Comparison of ENCODE assay signal across 18 cellular contexts in genomic region chr3:141557961-141558706, GRCh38.
DNase-seq lines count a peak whose midpoint lies in the region; ATAC-seq, FAIRE-seq and TF ChIP-seq lines count a peak whose summit lies in the region.
"Had no signal": no experiment of that assay in that cellular context is flagged by ENCODE, and none has a peak within 500 bp of the region (broad histone marks: within the 10 kb centered on the region; RNA-seq: fewer than 3 reads in every experiment).

No MANE protein-coding gene starts in this region.

- H3K9me1 ChIP-seq in IMR-90 (ENCODE audit: insufficient read depth, low read length) = no peaks in the 10 kb centered on the region

- H3K23me2 ChIP-seq in H1 (ENCODE audit: low read depth, low read length) = no peaks in the 10 kb centered on the region

- H3K9me3 ChIP-seq in IMR-90 (ENCODE audit: control insufficient read depth, insufficient read depth, low read length) (no peaks in the 10 kb centered on the region), H1 (ENCODE audit: insufficient read depth in 2 of 2, low read depth in 1 of 2, low read length in 1 of 2) (no peaks in the 10 kb centered on the region), smooth muscle cell (replicated peaks; ENCODE audit: low read depth) (no peaks in the 10 kb centered on the region)
- H3K9me3 ChIP-seq: BLaER1, heart left ventricle, thoracic aorta had no signal

- H2AK5ac ChIP-seq in IMR-90 (ENCODE audit: low read depth, low read length) (no peak overlapping the region), H1 (ENCODE audit: low read depth, low read length) (no peak overlapping the region)

- DNase-seq in IMR-90 (no peak), NOMO-1 treated with dmso at 0.1 percent for 144 hours (lab: John Stamatoyannopoulos, UW; ENCODE audit: unreplicated experiment) (peak; percentile 78), H1 (ENCODE audit: low read depth in 1 of 2, low spot score in 2 of 2) (no peak), smooth muscle cell (lab: John Stamatoyannopoulos, UW; ENCODE audit: unreplicated experiment) (no peak), NCI-H526 treated with DMSO at 0.1 percent for 48 hours (lab: John Stamatoyannopoulos, UW) (no peak), Ammon's horn (ENCODE audit: low spot score) (no peak), NCI-H345 treated with DMSO at 0.1 percent for 48 hours (lab: John Stamatoyannopoulos, UW; ENCODE audit: unreplicated experiment) (no peak)
- DNase-seq: activated CD4-positive, alpha-beta T cell treated with anti-CD3 and anti-CD28 coated beads, Interleukin-2, amount 50 U/mL, for 4 hours; amygdala; heart left ventricle; stimulated activated CD4-positive, alpha-beta T cell treated with anti-CD3 and anti-CD28 coated beads, Interleukin-1b, Interleukin-23, amount 100 ng/mL, for 48 hours had no signal

- no peak overlapping the region for H3K4me3 ChIP-seq in IMR-90 (ENCODE audit: insufficient read depth, low read depth, low read length)
- H3K4me3 ChIP-seq in H1 (ENCODE audit: extremely low read depth in 1 of 4, insufficient read depth in 2 of 4, low read depth in 3 of 4, low read length in 4 of 4) = no peak overlapping the region
- no peak overlapping the region for H3K4me3 ChIP-seq in smooth muscle cell
- H3K4me3 ChIP-seq: BLaER1, GM12878, heart left ventricle, thoracic aorta had no signal

- POLR2A ChIA-PET in IMR-90 (lab: Charles Lee; ENCODE audit: unreplicated experiment) (no interaction called here), H1 (lab: Charles Lee; ENCODE audit: partially characterized antibody) (interaction anchor here (1.6 kb wide), 1 partner anchor 71 kb away, joined by 4 read pairs; no protein-coding TSS in a partner anchor)

- H3F3A ChIP-seq in smooth muscle cell (ENCODE audit: low read depth) = peaks cover 6% of the 10 kb centered on the region

- dilution Hi-C loops in IMR-90 (cut with HindIII; ENCODE audit: low sequenced_read_pairs, unreplicated experiment) = no loop called here

- in situ Hi-C loops in IMR-90 (cut with MboI; ENCODE audit: low sequenced_read_pairs) = loop anchor here (5.0 kb wide), 1 partner anchor 96 kb away; no protein-coding TSS in a partner anchor

- peak overlapping the region; percentile 31 for H2BK5ac ChIP-seq in IMR-90 (ENCODE audit: low read depth, low read length, poor library complexity, severe bottlenecking)
- no peak overlapping the region for H2BK5ac ChIP-seq in H1 (ENCODE audit: low read depth, low read length)

- H2BK120ac ChIP-seq in IMR-90 (ENCODE audit: low read depth, low read length) = no peak overlapping the region
- no peak overlapping the region for H2BK120ac ChIP-seq in H1 (replicated peaks; ENCODE audit: low read depth, low read length)

- H3K23ac ChIP-seq in IMR-90 (ENCODE audit: low read depth, low read length) = no peak overlapping the region
- no peak overlapping the region for H3K23ac ChIP-seq in H1 (ENCODE audit: insufficient read length)

- H2AFZ ChIP-seq in IMR-90 (replicated peaks; ENCODE audit: low read length, poor library complexity) = no peak overlapping the region
- no peak overlapping the region for H2AFZ ChIP-seq in H1 (ENCODE audit: low read length)
- H2AFZ ChIP-seq in smooth muscle cell (ENCODE audit: low read depth) = no peak overlapping the region

- no peak overlapping the region for H2BK15ac ChIP-seq in IMR-90 (ENCODE audit: low read depth, low read length)
- H2BK15ac ChIP-seq in H1 (ENCODE audit: low read length) = no peak overlapping the region

- H3K4me1 ChIP-seq in IMR-90 (ENCODE audit: control insufficient read depth, insufficient read depth, low read length) (peaks cover 2% of the 10 kb centered on the region; the same call in 1 of the 2 replicates), H1 (replicated peaks in 1 of 4; ENCODE audit: control insufficient read depth in 3 of 4, insufficient read depth in 4 of 4, low read length in 3 of 4) (no peaks in the 10 kb centered on the region), smooth muscle cell (ENCODE audit: low read depth) (no peaks in the 10 kb centered on the region)

- H3K56ac ChIP-seq in IMR-90 (ENCODE audit: extremely low read depth, insufficient read depth, low read length) (no peak overlapping the region), H1 (replicated peaks; ENCODE audit: insufficient read length, low read depth, low read length) (peak overlapping the region; percentile 64)

- intact Hi-C loops in IMR-90 (cut with micrococcal nuclease) = no loop called here

- H3K18ac ChIP-seq in IMR-90 (ENCODE audit: low read depth, low read length) (no peak overlapping the region), H1 (ENCODE audit: extremely low read depth, low read length) (no peak overlapping the region)

- 71% methylated on average over 1 of the region's 4 CpGs; no CpG with 5 or more reads in 1 of the 2 experiments for WGBS in IMR-90 (ENCODE audit: extremely low coverage in 2 of 2, insufficient read length in 1 of 2), 2 experiments
- WGBS in H1 (ENCODE audit: extremely low coverage in 1 of 2, insufficient coverage in 1 of 2, insufficient read length in 1 of 2, insufficient replicate concordance in 2 of 2, low coverage in 1 of 2, low lambda C conversion rate in 2 of 2, missing lambda C conversion rate in 1 of 2), 2 experiments = 93 to 100% methylated on average over 1 to 4 of the region's 4 CpGs
- WGBS in smooth muscle cell (ENCODE audit: low lambda C conversion rate) = 66% methylated on average over 4 of the region's 4 CpGs

- TF ChIP-seq RAD21 in IMR-90 (IDR thresholded peaks at IDR 0.05; ENCODE audit: low read length) (no peak), H1 (IDR thresholded peaks at IDR 0.05 in 1 of 2, conservative IDR thresholded peaks at IDR 0.05 in 1 of 2; ENCODE audit: low read depth in 2 of 2, low read length in 2 of 2) (no peak)

- H2BK12ac ChIP-seq in H1 (ENCODE audit: low read depth, low read length) = no peak overlapping the region

- no peak overlapping the region for H2BK20ac ChIP-seq in IMR-90 (ENCODE audit: low read depth, low read length)
- H2BK20ac ChIP-seq in H1 (ENCODE audit: low read length) = no peak overlapping the region

- no peak for FAIRE-seq in H1 (lab: Jason Lieb, UNC)
- FAIRE-seq: colon, GM12878 had no signal

- H3K4ac ChIP-seq in IMR-90 (ENCODE audit: low read depth, low read length) (no peak overlapping the region), H1 (replicated peaks; ENCODE audit: insufficient read length, low read depth, low read length) (no peak overlapping the region)

- H3K27ac ChIP-seq in IMR-90 (ENCODE audit: insufficient read depth, low read length) (no peak overlapping the region), H1 (ENCODE audit: low read depth, low read length) (no peak overlapping the region), smooth muscle cell (ENCODE audit: low read depth) (peak overlapping the region; percentile 28)
- H3K27ac ChIP-seq: BLaER1, epithelial cell of prostate, RWPE1, thoracic aorta had no signal

- H3K36me3 ChIP-seq in IMR-90 (ENCODE audit: control insufficient read depth, insufficient read depth, low read length) (peaks cover 6% of the 10 kb centered on the region), H1 (ENCODE audit: control insufficient read depth in 2 of 4, insufficient read depth in 4 of 4, low read length in 3 of 4) (peaks cover 0 to 18% (median 0%) of the 10 kb centered on the region in 4 experiments; a peak in 2 of 8 replicates), smooth muscle cell (ENCODE audit: low read depth) (no peaks in the 10 kb centered on the region)

- H3K4me2 ChIP-seq in IMR-90 (ENCODE audit: low read depth, low read length) (no peak overlapping the region), H1 (ENCODE audit: insufficient read depth in 1 of 2, low read depth in 2 of 2, low read length in 2 of 2) (no peak overlapping the region), smooth muscle cell (peak overlapping the region; percentile 0)
- H3K4me2 ChIP-seq: BLaER1 had no signal

- no peak for TF ChIP-seq CTCF in IMR-90 (conservative IDR thresholded peaks at IDR 0.05; ENCODE audit: low read depth, low read length)
- no peak for TF ChIP-seq CTCF in H1 (IDR thresholded peaks at IDR 0.05; ENCODE audit: control extremely low read depth in 1 of 3, insufficient read depth in 1 of 3, low read depth in 1 of 3, low read length in 3 of 3)
- TF ChIP-seq CTCF in smooth muscle cell (IDR thresholded peaks at IDR 0.05; ENCODE audit: borderline replicate concordance, insufficient read depth, poor library complexity, severe bottlenecking) = no peak

- BruUV-seq in IMR-90 (replicated peaks; lab: Mats Ljungman, UMichigan) = no TSS peak

- H4K8ac ChIP-seq in IMR-90 (ENCODE audit: low read depth in 2 of 2, low read length in 2 of 2) (no peak overlapping the region), H1 (ENCODE audit: extremely low read depth, insufficient read depth, low read length) (no peak overlapping the region)

- CTCF ChIA-PET in IMR-90 (lab: Yijun Ruan, JAX) (interaction anchor here (0.7 to 5.7 kb wide), 4 partner anchors 84 to 327 kb away, joined by 3 to 41 read pairs (median 3); no protein-coding TSS in a partner anchor), H1 (lab: Charles Lee; ENCODE audit: partially characterized antibody) (interaction anchor here (0.7 to 20.7 kb wide), 11 partner anchors 12 to 312 kb away, joined by 3 to 291 read pairs (median 3); no protein-coding TSS in a partner anchor)

- no peak for TF ChIP-seq EP300 in H1 (IDR thresholded peaks at IDR 0.05; ENCODE audit: borderline replicate concordance in 1 of 2, low read depth in 2 of 2, low read length in 2 of 2)

- no peak overlapping the region for H3K14ac ChIP-seq in IMR-90 (replicated peaks; ENCODE audit: low read depth, low read length)
- no peak overlapping the region for H3K14ac ChIP-seq in H1 (ENCODE audit: insufficient read length)

- TF ChIP-seq POLR2A in IMR-90 (IDR thresholded peaks at IDR 0.05; ENCODE audit: low read depth, low read length) = no peak
- no peak for TF ChIP-seq POLR2A in H1 (IDR thresholded peaks at IDR 0.05; ENCODE audit: control extremely low read depth in 1 of 2, low read depth in 2 of 2, low read length in 2 of 2)

- H3K9ac ChIP-seq in IMR-90 (ENCODE audit: low read depth, low read length) (no peak overlapping the region), H1 (replicated peaks in 1 of 4; ENCODE audit: extremely low read depth in 1 of 4, low read depth in 3 of 4, low read length in 3 of 4) (no peak overlapping the region), smooth muscle cell (ENCODE audit: low read depth) (no peak overlapping the region)
- H3K9ac ChIP-seq: BLaER1 had no signal

- H3K79me2 ChIP-seq in H1 (ENCODE audit: control insufficient read depth in 1 of 2, insufficient read depth in 2 of 2, low read length in 2 of 2) = no peaks in the 10 kb centered on the region
- no peaks in the 10 kb centered on the region for H3K79me2 ChIP-seq in smooth muscle cell (ENCODE audit: low read depth)

- H4K91ac ChIP-seq in IMR-90 (ENCODE audit: insufficient read depth, low read depth, low read length) = no peak overlapping the region
- H4K91ac ChIP-seq in H1 (replicated peaks; ENCODE audit: insufficient read length, low read length) = no peak overlapping the region

- H3K27me3 ChIP-seq in IMR-90 (ENCODE audit: control insufficient read depth, insufficient read depth, low read length) (no peaks in the 10 kb centered on the region), H1 (replicated peaks in 1 of 4; ENCODE audit: control insufficient read depth in 3 of 4, extremely low read depth in 1 of 4, insufficient read depth in 3 of 4, low read length in 3 of 4) (no peaks in the 10 kb centered on the region), smooth muscle cell (ENCODE audit: low read depth) (no peaks in the 10 kb centered on the region)
- H3K27me3 ChIP-seq: BLaER1, heart left ventricle had no signal

- no peak overlapping the region for H2AK9ac ChIP-seq in IMR-90 (replicated peaks; ENCODE audit: low read depth, low read length, poor library complexity)

- H3K79me1 ChIP-seq in IMR-90 (ENCODE audit: low read depth in 1 of 2, low read length in 2 of 2) (peaks cover 4 to 5% of the 10 kb centered on the region in 2 experiments; a peak in 3 of 4 replicates), H1 (ENCODE audit: low read depth, low read length) (no peaks in the 10 kb centered on the region)

- no peak overlapping the region; the same call in 1 of the 2 replicates for H4K5ac ChIP-seq in IMR-90 (ENCODE audit: low read depth, low read length)
- H4K5ac ChIP-seq in H1 (ENCODE audit: insufficient read length, low read depth, low read length) = no peak overlapping the region

- H4K20me1 ChIP-seq in IMR-90 (ENCODE audit: insufficient read depth, low read length) (no peaks in the 10 kb centered on the region), H1 (replicated peaks in 1 of 2; ENCODE audit: control insufficient read depth in 1 of 2, insufficient read depth in 2 of 2, low read length in 2 of 2) (no peaks in the 10 kb centered on the region), smooth muscle cell (ENCODE audit: low read depth) (no peaks in the 10 kb centered on the region)
- H4K20me1 ChIP-seq: BLaER1 had no signal

- ATAC-seq in IMR-90 (ENCODE audit: low read depth) (no peak), GM18867 (IDR thresholded peaks at IDR 0.05; ENCODE audit: unreplicated experiment) (no peak)
- ATAC-seq: GM12878, heart left ventricle had no signal
